18 cellular contexts compared by ENCODE assay signal in genomic region chr4:134936014-134936413, GRCh38.
DNase-seq lines count a peak whose midpoint lies in the region; ATAC-seq and TF ChIP-seq lines count a peak whose summit lies in the region.
"Had no signal": no experiment of that assay in that cellular context is flagged by ENCODE, and none has a peak within 500 bp of the region (broad histone marks: within the 10 kb centered on the region; RNA-seq: fewer than 3 reads in every experiment).

No MANE protein-coding gene starts in this region.

- POLR2A ChIA-PET in WTC11 (lab: Charles Lee) = no interaction called here

- peaks cover 23% of the 10 kb centered on the region for H3K4me1 Mint-ChIP-seq in WTC11
- H3K4me1 Mint-ChIP-seq in Calu3 (ENCODE audit: low read depth, unreplicated experiment) = no peaks in the 10 kb centered on the region
- H3K4me1 Mint-ChIP-seq: CD4-positive, CD25-positive, alpha-beta regulatory T cell; CD8-positive, alpha-beta memory T cell; IgD-negative memory B cell had no signal

- no peaks in the 10 kb centered on the region for H3K27me3 Mint-ChIP-seq in WTC11 (ENCODE audit: low read depth)
- H3K27me3 Mint-ChIP-seq in Calu3 (ENCODE audit: unreplicated experiment) = no peaks in the 10 kb centered on the region
- H3K27me3 Mint-ChIP-seq: CD4-positive, CD25-positive, alpha-beta regulatory T cell; CD8-positive, alpha-beta memory T cell; IgD-negative memory B cell had no signal

- CTCF ChIA-PET in WTC11 (lab: Charles Lee) (interaction anchor here (0.6 to 1.0 kb wide), 2 partner anchors 12 to 31 kb away, joined by 3 read pairs; no protein-coding TSS in a partner anchor), Calu3 (lab: Charles Lee) (no interaction called here)

- H3K79me2 ChIP-seq in smooth muscle cell (ENCODE audit: low read depth) = no peaks in the 10 kb centered on the region

- H3K27ac ChIP-seq in smooth muscle cell (ENCODE audit: low read depth) = no peak overlapping the region
- H3K27ac ChIP-seq: HL-60 had no signal

- H3K36me3 Mint-ChIP-seq in WTC11 (no peaks in the 10 kb centered on the region), Calu3 (ENCODE audit: insufficient read depth, unreplicated experiment) (no peaks in the 10 kb centered on the region)
- H3K36me3 Mint-ChIP-seq: CD4-positive, CD25-positive, alpha-beta regulatory T cell; CD8-positive, alpha-beta memory T cell; IgD-negative memory B cell had no signal

- DNase-seq in H7 = peak; percentile 21
- no peak for DNase-seq in WTC11 (ENCODE audit: low spot score)
- peak; percentile 18 for DNase-seq in iPS-NIHi11 (ENCODE audit: low spot score)
- DNase-seq in smooth muscle cell (lab: John Stamatoyannopoulos, UW; ENCODE audit: unreplicated experiment) = no peak
- DNase-seq in AML-193 (lab: John Stamatoyannopoulos, UW) = no peak
- no peak for DNase-seq in HUDEP-2 (lab: John Stamatoyannopoulos, UW; ENCODE audit: unreplicated experiment in 76 of 76)
- no peak for DNase-seq in Calu3
- DNase-seq: 8988T; CD4-positive, CD25-positive, alpha-beta regulatory T cell; CD8-positive, alpha-beta memory T cell; COR-L47; GDM1; HCEC 1CT; KG1 had no signal

- no peaks in the 10 kb centered on the region for H4K20me1 ChIP-seq in smooth muscle cell (ENCODE audit: low read depth)

- no TSS peak for BruUV-seq in Calu3 (replicated peaks; lab: Mats Ljungman, UMichigan)

- H2AFZ ChIP-seq in smooth muscle cell (ENCODE audit: low read depth) = peak overlapping the region; percentile 3

- H3K36me3 ChIP-seq in H7 (replicated peaks; ENCODE audit: control insufficient read depth, insufficient read depth, low read length) (no peaks in the 10 kb centered on the region), smooth muscle cell (ENCODE audit: low read depth) (no peaks in the 10 kb centered on the region)
- H3K36me3 ChIP-seq: BE2C had no signal

- H3K4me3 ChIP-seq in H7 (ENCODE audit: insufficient read depth, low read depth, low read length) (no peak overlapping the region), smooth muscle cell (no peak overlapping the region)

- H3K4me1 ChIP-seq in smooth muscle cell (ENCODE audit: low read depth) = no peaks in the 10 kb centered on the region
- H3K4me1 ChIP-seq: BE2C had no signal

- no peak overlapping the region for H3K4me2 ChIP-seq in smooth muscle cell

- WGBS in smooth muscle cell (ENCODE audit: low lambda C conversion rate) = 84% methylated on average over 3 of the region's 3 CpGs

- H3K27ac Mint-ChIP-seq in WTC11 (peak overlapping the region; percentile 90; the same call in 1 of the 2 replicates), Calu3 (ENCODE audit: unreplicated experiment) (no peak overlapping the region)
- H3K27ac Mint-ChIP-seq: CD4-positive, CD25-positive, alpha-beta regulatory T cell; CD8-positive, alpha-beta memory T cell; IgD-negative memory B cell had no signal

- no peaks in the 10 kb centered on the region for H3F3A ChIP-seq in smooth muscle cell (ENCODE audit: low read depth)

- TF ChIP-seq CTCF in WTC11 (IDR thresholded peaks at IDR 0.05) (no peak), smooth muscle cell (IDR thresholded peaks at IDR 0.05; ENCODE audit: borderline replicate concordance, insufficient read depth, poor library complexity, severe bottlenecking) (no peak), Calu3 (IDR thresholded peaks at IDR 0.05; ENCODE audit: unreplicated experiment) (no peak)

- no peaks in the 10 kb centered on the region for H3K9me3 ChIP-seq in smooth muscle cell (replicated peaks; ENCODE audit: low read depth)
- H3K9me3 ChIP-seq: BE2C had no signal

- H3K9ac ChIP-seq in smooth muscle cell (ENCODE audit: low read depth) = no peak overlapping the region

- intact Hi-C loops in Calu3 (cut with micrococcal nuclease; ENCODE audit: unreplicated experiment) = loop anchor here (10.0 kb wide), 1 partner anchor 1611 kb away; no protein-coding TSS in a partner anchor

- ATAC-seq in WTC11 = peak; percentile 90
- ATAC-seq in GM19455 (IDR thresholded peaks at IDR 0.05; ENCODE audit: unreplicated experiment) = no peak

- H3K9me3 Mint-ChIP-seq in WTC11 = peaks cover 5% of the 10 kb centered on the region
- H3K9me3 Mint-ChIP-seq in Calu3 (ENCODE audit: low read depth, unreplicated experiment) = no peaks in the 10 kb centered on the region

- no peaks in the 10 kb centered on the region for H3K27me3 ChIP-seq in H7 (ENCODE audit: control insufficient read depth, insufficient read depth, low read length)
- H3K27me3 ChIP-seq in smooth muscle cell (ENCODE audit: low read depth) = no peaks in the 10 kb centered on the region
- H3K27me3 ChIP-seq: BE2C had no signal

- H3K4me3 Mint-ChIP-seq in WTC11 (no peak overlapping the region), Calu3 (ENCODE audit: low read depth, unreplicated experiment) (no peak overlapping the region)
- H3K4me3 Mint-ChIP-seq: CD4-positive, CD25-positive, alpha-beta regulatory T cell; CD8-positive, alpha-beta memory T cell; IgD-negative memory B cell had no signal

TF ChIP-seq in WTC11, 78 proteins besides CTCF, POLR2A, EP300 and RAD21:
- TF ChIP-seq E2F1 (CRISPR knock-in tag; IDR thresholded peaks at IDR 0.05) = no peak
- TF ChIP-seq NFE2L1 (CRISPR knock-in tag; IDR thresholded peaks at IDR 0.05) = no peak
- no peak for TF ChIP-seq GRHL2 (CRISPR knock-in tag; IDR thresholded peaks at IDR 0.05; ENCODE audit: insufficient replicate concordance, severe bottlenecking)
- no peak for TF ChIP-seq JAZF1 (CRISPR knock-in tag; IDR thresholded peaks at IDR 0.05)
- no peak for TF ChIP-seq CBFB (CRISPR knock-in tag; IDR thresholded peaks at IDR 0.05; ENCODE audit: low read depth)
- no peak for TF ChIP-seq ZBTB21 (CRISPR knock-in tag; IDR thresholded peaks at IDR 0.05; ENCODE audit: borderline replicate concordance)
- no peak for TF ChIP-seq ZNF138 (CRISPR knock-in tag; conservative IDR thresholded peaks at IDR 0.05)
- TF ChIP-seq USF1 (CRISPR knock-in tag; IDR thresholded peaks at IDR 0.05) = no peak
- no peak for TF ChIP-seq NFYB (CRISPR knock-in tag; conservative IDR thresholded peaks at IDR 0.05; ENCODE audit: low read depth)
- no peak for TF ChIP-seq ZNF281 (CRISPR knock-in tag; IDR thresholded peaks at IDR 0.05)
- no peak for TF ChIP-seq SMAD3 (CRISPR knock-in tag; IDR thresholded peaks at IDR 0.05; ENCODE audit: borderline replicate concordance)
- no peak for TF ChIP-seq ZNF232 (CRISPR knock-in tag; IDR thresholded peaks at IDR 0.05)

Comparison
In these comparisons a context has a peak if more than half of its experiments do, and no peak if none do; other contexts are left out.
1. DNase-seq: peak in H7 (single experiment) and iPS-NIHi11 (single experiment); none in WTC11 (single experiment), smooth muscle cell (single experiment), AML-193 (0 of 2), HUDEP-2 (0 of 76) and Calu3 (single experiment).